In genomic region chr9:137205126-137206069, GRCh38 we compare ENCODE assay signal across 8 cellular contexts.
DNase-seq lines count a peak whose midpoint lies in the region; ATAC-seq lines count a peak whose summit lies in the region.

Gene NDOR1, plus strand, starts transcription at chr9:137205700. Its CDS starts 78 bp downstream, at chr9:137205778.
A gene with protein sequence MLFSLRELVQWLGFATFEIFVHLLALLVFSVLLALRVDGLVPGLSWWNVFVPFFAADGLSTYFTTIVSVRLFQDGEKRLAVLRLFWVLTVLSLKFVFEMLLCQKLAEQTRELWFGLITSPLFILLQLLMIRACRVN (minus strand): TSS chr9:137205648. CDS start chr9:137205414, 234 bp downstream.

- DNase-seq in NCI-H524 treated with DMSO at 0.1 percent for 48 hours (lab: John Stamatoyannopoulos, UW) (peak; percentile 13), kidney glomerular epithelial cell (lab: John Stamatoyannopoulos, UW) (peak; percentile 64)
- peak; percentile 97 for DNase-seq in activated CD4-positive, alpha-beta T cell treated with anti-CD3 and anti-CD28 coated beads for 48 hours
- peak; percentile 82 to 91 for DNase-seq in stimulated activated CD4-positive, alpha-beta T cell treated with anti-CD3 and anti-CD28 coated beads, Interleukin-15, amount 100 ng/mL, for 1 hour (ENCODE audit: low read depth in 1 of 2, low spot score in 1 of 2)

- peak within 1 kb of the TSS; percentile 54 for H3K27ac ChIP-seq in cingulate gyrus (ENCODE audit: low read depth, low read length)

- ATAC-seq in GM18498 (IDR thresholded peaks at IDR 0.05; ENCODE audit: unreplicated experiment) (peak; percentile 39), HG03196 (IDR thresholded peaks at IDR 0.05; ENCODE audit: unreplicated experiment) (peak; percentile 40), GM21717 (IDR thresholded peaks at IDR 0.05; ENCODE audit: unreplicated experiment) (no peak)

Comparison
In these comparisons a context has a peak if more than half of its experiments do, and no peak if none do; other contexts are left out.
1. DNase-seq: peak in every context shown above with its lines; median percentile 97 in activated CD4-positive, alpha-beta T cell treated with anti-CD3 and anti-CD28 coated beads for 48 hours; 86 in stimulated activated CD4-positive, alpha-beta T cell treated with anti-CD3 and anti-CD28 coated beads, Interleukin-15, amount 100 ng/mL, for 1 hour; 64 in kidney glomerular epithelial cell; 13 in NCI-H524 treated with DMSO at 0.1 percent for 48 hours.